33 cellular contexts compared by ENCODE assay signal in the genomic region with DNA sequence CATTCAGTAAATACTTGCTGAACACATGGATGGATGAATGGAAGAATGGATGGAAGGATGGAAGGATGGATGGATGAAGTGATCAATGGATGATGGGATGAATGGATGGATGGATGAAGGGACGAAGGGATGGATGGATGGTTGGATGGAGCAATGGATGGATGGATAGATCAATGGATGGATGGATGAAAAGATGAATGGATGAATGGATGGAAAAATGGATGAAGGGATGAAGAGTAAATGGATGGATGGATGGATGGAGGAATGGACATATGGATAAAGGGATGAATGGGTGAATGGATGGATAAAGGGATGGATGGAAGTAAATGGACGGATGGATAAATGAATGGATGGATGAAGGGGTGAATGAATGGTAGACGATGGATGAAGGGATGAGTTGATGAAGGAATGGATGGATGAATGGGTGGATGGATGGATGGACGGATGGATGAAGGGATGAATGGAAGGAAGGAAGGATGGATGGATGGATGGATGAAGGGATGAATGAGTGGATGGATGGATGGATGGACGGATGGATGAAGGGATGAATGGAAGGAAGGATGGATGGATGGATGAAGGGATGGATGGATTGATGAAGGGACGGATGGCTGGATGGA.
"Had no signal": no experiment of that assay in that cellular context is flagged by ENCODE, and none has a peak within 500 bp of the region (broad histone marks: within the 10 kb centered on the region; RNA-seq: fewer than 3 reads in every experiment).

No MANE protein-coding gene starts in this region.

- H3K4me3 ChIP-seq: adrenal gland, body of pancreas, breast epithelium had no signal

- H3K27ac ChIP-seq: adrenal gland, body of pancreas, brain microvascular endothelial cell had no signal

- FAIRE-seq: astrocyte, TTC549 had no signal

- H3K4me1 ChIP-seq: adrenal gland had no signal

- H3K36me3 ChIP-seq: adrenal gland, brain microvascular endothelial cell, breast epithelium had no signal

- ATAC-seq: activated CD8-positive, alpha-beta T cell treated with anti-CD3 and anti-CD28 coated beads for 36 hours; activated naive CD4-positive, alpha-beta T cell treated with anti-CD3 and anti-CD28 coated beads, Interleukin-2, amount 50 U/mL, for 72 hours; activated T-cell treated with anti-CD3 and anti-CD28 coated beads, Interleukin-2, amount 50 U/mL, for 4 hours; activated T-cell treated with anti-CD3 and anti-CD28 coated beads, Interleukin-2, amount 50 U/mL, for 72 hours; activated T-helper 17 cell treated with anti-CD3 and anti-CD28 coated beads, Interleukin-2, amount 50 U/mL, for 72 hours; body of pancreas had no signal

- DNase-seq: activated B cell treated with CpG ODN at 0.5 μM for 24 hours; activated CD4-positive, alpha-beta memory T cell treated with anti-CD3 and anti-CD28 coated beads for 36 hours; activated CD4-positive, alpha-beta T cell treated with anti-CD3 and anti-CD28 coated beads for 4 hours; activated CD4-positive, alpha-beta T cell treated with anti-CD3 and anti-CD28 coated beads, Interleukin-2, amount 10 ng/mL, durations not matched to agents 24 days and 14 days; activated CD4-positive, alpha-beta T cell treated with anti-CD3 and anti-CD28 coated beads, Interleukin-2, amount 50 U/mL, for 1 hour; activated CD4-positive, alpha-beta T cell treated with anti-CD3 and anti-CD28 coated beads, Interleukin-2, amount 50 U/mL, for 4 hours; activated CD4-positive, CD25-positive, alpha-beta regulatory T cell treated with anti-CD3 and anti-CD28 coated beads, Interleukin-2, amount 50 U/mL, for 72 hours; activated CD8-positive, alpha-beta memory T cell treated with anti-CD3 and anti-CD28 coated beads, Interleukin-2, amount 50 U/mL, for 4 hours; activated CD8-positive, alpha-beta T cell treated with anti-CD3 and anti-CD28 coated beads for 36 hours; activated effector memory CD4-positive, alpha-beta T cell treated with anti-CD3 and anti-CD28 coated beads, Interleukin-2, amount 50 U/mL, for 16 hours; activated gamma-delta T cell treated with Interleukin-2 at 50 U/mL for 16 hours; activated naive CD4-positive, alpha-beta T cell; activated naive CD4-positive, alpha-beta T cell treated with anti-CD3 and anti-CD28 coated beads for 36 hours; activated naive CD4-positive, alpha-beta T cell treated with anti-CD3 and anti-CD28 coated beads, Interleukin-2, amount 50 U/mL, for 16 hours; activated naive CD8-positive, alpha-beta T cell treated with anti-CD3 and anti-CD28 coated beads for 36 hours; activated T-cell treated with anti-CD3 and anti-CD28 coated beads for 4 hours; activated T-cell treated with anti-CD3 and anti-CD28 coated beads, Interleukin-2, amount 50 U/mL, for 1 hour; activated T-cell treated with anti-CD3 and anti-CD28 coated beads, Interleukin-2, amount 50 U/mL, for 4 hours; activated T-cell treated with anti-CD3 and anti-CD28 coated beads, Interleukin-2, amount 50 U/mL, for 72 hours; amniotic stem cell; aorta; body of pancreas; brain microvascular endothelial cell; central memory CD4-positive, alpha-beta T cell; cerebellar nuclear complex; T-helper 2 cell; T-helper 9 cell had no signal

- H3K27me3 ChIP-seq: adrenal gland, body of pancreas, breast epithelium had no signal

- H3K9me3 ChIP-seq: adrenal gland, body of pancreas, breast epithelium had no signal
